16 cellular contexts compared by ENCODE assay signal in genomic region chr5:119347996-119348395, GRCh38.
DNase-seq lines count a peak whose midpoint lies in the region; ATAC-seq, FAIRE-seq and TF ChIP-seq lines count a peak whose summit lies in the region.
"Had no signal": no experiment of that assay in that cellular context is flagged by ENCODE, and none has a peak within 500 bp of the region (broad histone marks: within the 10 kb centered on the region; RNA-seq: fewer than 3 reads in every experiment).

No MANE protein-coding gene starts in this region.

- no peaks in the 10 kb centered on the region for H3K9me2 ChIP-seq in OCI-LY1 (ENCODE audit: low read depth, low read length)

- ATAC-seq in stimulated activated memory B cell treated with anti-CD40 and anti-IgM and Interleukin-4, amounts not matched to agents 10 μg/mL and 1 μg/mL and 100 μg/mL, for 72 hours = no peak
- ATAC-seq in HG03139 (IDR thresholded peaks at IDR 0.05; ENCODE audit: unreplicated experiment) = no peak

- H3K9ac ChIP-seq in OCI-LY1 (ENCODE audit: low read length) = peak overlapping the region; percentile 46; the same call in 1 of the 2 replicates

- no peaks in the 10 kb centered on the region for H3K27me3 Mint-ChIP-seq in activated naive CD4-positive, alpha-beta T cell treated with anti-CD3 and anti-CD28 coated beads, Interleukin-2, amount 50 U/mL, for 24 hours
- no peaks in the 10 kb centered on the region for H3K27me3 Mint-ChIP-seq in stimulated activated memory B cell treated with anti-CD40 and anti-IgM and Interleukin-4, amounts not matched to agents 10 μg/mL and 1 μg/mL and 100 μg/mL, for 72 hours
- H3K27me3 Mint-ChIP-seq: activated naive CD4-positive, alpha-beta T cell treated with anti-CD3 and anti-CD28 coated beads, Interleukin-2, amount 10 ng/mL, durations not matched to agents 7 days and 5 days had no signal

- DNase-seq in activated naive CD4-positive, alpha-beta T cell treated with Interleukin-2 at 50 U/mL for 16 hours = no peak
- DNase-seq in GM13977 (ENCODE audit: low spot score) (no peak), NCI-H128 (lab: John Stamatoyannopoulos, UW; ENCODE audit: unreplicated experiment) (no peak)
- DNase-seq: activated CD4-positive, CD25-positive, alpha-beta regulatory T cell treated with anti-CD3 and anti-CD28 coated beads, Interleukin-2, amount 50 U/mL, for 72 hours; activated naive CD4-positive, alpha-beta T cell treated with anti-CD3 and anti-CD28 coated beads, Interleukin-2, amount 10 ng/mL, durations not matched to agents 7 days and 5 days; dermis blood vessel endothelial cell; NCI-H1092; NCI-H526; ovary; stimulated activated CD8-positive, alpha-beta memory T cell treated with anti-CD3 and anti-CD28 coated beads, Interleukin-4, amount 100 ng/mL, for 48 hours had no signal

- H3K4me2 ChIP-seq in OCI-LY1 (ENCODE audit: low read length) = peak overlapping the region; percentile 57

- in situ Hi-C loops in GM13977 (cut with MboI; ENCODE audit: low pct_unique_long_range_greater_than_20kb, low sequenced_read_pairs, unreplicated experiment) = no loop called here

- H3K36me3 ChIP-seq in OCI-LY1 (ENCODE audit: insufficient read depth, low read length) = peaks cover 15% of the 10 kb centered on the region; the same call in 1 of the 2 replicates
- H3K36me3 ChIP-seq: ovary had no signal

- H3K36me3 Mint-ChIP-seq in activated naive CD4-positive, alpha-beta T cell treated with anti-CD3 and anti-CD28 coated beads, Interleukin-2, amount 50 U/mL, for 24 hours = peaks cover 25% of the 10 kb centered on the region
- peaks cover 5% of the 10 kb centered on the region for H3K36me3 Mint-ChIP-seq in stimulated activated memory B cell treated with anti-CD40 and anti-IgM and Interleukin-4, amounts not matched to agents 10 μg/mL and 1 μg/mL and 100 μg/mL, for 72 hours

- no peaks in the 10 kb centered on the region for H3F3A ChIP-seq in OCI-LY1 (ENCODE audit: insufficient read depth, low read length)

- peak overlapping the region; percentile 87 for H3K27ac ChIP-seq in OCI-LY1 (ENCODE audit: low read depth, low read length, poor library complexity, severe bottlenecking)
- H3K27ac ChIP-seq: C4-2B, ovary had no signal

- H3K27me3 ChIP-seq in OCI-LY1 (ENCODE audit: insufficient read depth, low read length) = no peaks in the 10 kb centered on the region
- H3K27me3 ChIP-seq: ovary had no signal

- peaks cover 97% of the 10 kb centered on the region for H3K4me1 Mint-ChIP-seq in activated naive CD4-positive, alpha-beta T cell treated with anti-CD3 and anti-CD28 coated beads, Interleukin-2, amount 50 U/mL, for 24 hours
- peaks cover 88% of the 10 kb centered on the region for H3K4me1 Mint-ChIP-seq in stimulated activated memory B cell treated with anti-CD40 and anti-IgM and Interleukin-4, amounts not matched to agents 10 μg/mL and 1 μg/mL and 100 μg/mL, for 72 hours

- no peak overlapping the region for H2AFZ ChIP-seq in OCI-LY1 (ENCODE audit: low read length)

- peaks cover 95% of the 10 kb centered on the region for H3K4me1 ChIP-seq in OCI-LY1 (ENCODE audit: insufficient read depth, low read length, severe bottlenecking)

- H4K20me1 ChIP-seq in OCI-LY1 (ENCODE audit: insufficient read depth, low read length) = no peaks in the 10 kb centered on the region

- TF ChIP-seq CTCF in OCI-LY1 (IDR thresholded peaks at IDR 0.05; ENCODE audit: low read length) (no peak), GM13977 (IDR thresholded peaks at IDR 0.05; ENCODE audit: extremely low read depth, insufficient read depth, missing control alignments) (no peak)

- peak overlapping the region; percentile 6 for H3K4me3 ChIP-seq in OCI-LY1 (ENCODE audit: low read depth, low read length, poor library complexity, severe bottlenecking)
- H3K4me3 ChIP-seq: ovary had no signal

- H3K27ac Mint-ChIP-seq in activated naive CD4-positive, alpha-beta T cell treated with anti-CD3 and anti-CD28 coated beads, Interleukin-2, amount 50 U/mL, for 24 hours = peak overlapping the region; percentile 96
- peak overlapping the region; percentile 88 for H3K27ac Mint-ChIP-seq in stimulated activated memory B cell treated with anti-CD40 and anti-IgM and Interleukin-4, amounts not matched to agents 10 μg/mL and 1 μg/mL and 100 μg/mL, for 72 hours

- peaks cover 70% of the 10 kb centered on the region for H3K79me2 ChIP-seq in OCI-LY1 (ENCODE audit: insufficient read depth, low read length)

- no peaks in the 10 kb centered on the region for H3K9me3 Mint-ChIP-seq in activated naive CD4-positive, alpha-beta T cell treated with anti-CD3 and anti-CD28 coated beads, Interleukin-2, amount 50 U/mL, for 24 hours
- H3K9me3 Mint-ChIP-seq in stimulated activated memory B cell treated with anti-CD40 and anti-IgM and Interleukin-4, amounts not matched to agents 10 μg/mL and 1 μg/mL and 100 μg/mL, for 72 hours = no peaks in the 10 kb centered on the region
- H3K9me3 Mint-ChIP-seq: activated naive CD4-positive, alpha-beta T cell treated with anti-CD3 and anti-CD28 coated beads, Interleukin-2, amount 10 ng/mL, durations not matched to agents 7 days and 5 days had no signal

- H3K4me3 Mint-ChIP-seq in activated naive CD4-positive, alpha-beta T cell treated with anti-CD3 and anti-CD28 coated beads, Interleukin-2, amount 50 U/mL, for 24 hours = peak overlapping the region; percentile 78
- no peak overlapping the region for H3K4me3 Mint-ChIP-seq in stimulated activated memory B cell treated with anti-CD40 and anti-IgM and Interleukin-4, amounts not matched to agents 10 μg/mL and 1 μg/mL and 100 μg/mL, for 72 hours
- H3K4me3 Mint-ChIP-seq: activated naive CD4-positive, alpha-beta T cell treated with anti-CD3 and anti-CD28 coated beads, Interleukin-2, amount 10 ng/mL, durations not matched to agents 7 days and 5 days had no signal

- H3K9me3 ChIP-seq in OCI-LY1 (ENCODE audit: low read length) = no peaks in the 10 kb centered on the region
- H3K9me3 ChIP-seq: ovary had no signal

- peak; percentile 15 for FAIRE-seq in endometrium (lab: Jason Lieb, UNC)
